23 cellular contexts compared by ENCODE assay signal in genomic region chr7:75629042-75629441, GRCh38.
DNase-seq lines count a peak whose midpoint lies in the region; ATAC-seq, FAIRE-seq and TF ChIP-seq lines count a peak whose summit lies in the region.
"Had no signal": no experiment of that assay in that cellular context is flagged by ENCODE, and none has a peak within 500 bp of the region (broad histone marks: within the 10 kb centered on the region; RNA-seq: fewer than 3 reads in every experiment).

No MANE protein-coding gene starts in this region.

- POLR2A ChIA-PET in PC-9 (lab: Charles Lee; ENCODE audit: unreplicated experiment): no interaction called here
- POLR2A ChIA-PET in activated CD4-positive, alpha-beta memory T cell treated with anti-CD3 and anti-CD28 coated beads for 36 hours (lab: Charles Lee): no interaction called here

- H3K27me3 Mint-ChIP-seq in GM23338 (ENCODE audit: insufficient read depth, low read depth, poor library complexity): peaks cover 5% of the 10 kb centered on the region
- no peaks in the 10 kb centered on the region for H3K27me3 Mint-ChIP-seq in activated CD4-positive, alpha-beta memory T cell treated with anti-CD3 and anti-CD28 coated beads for 36 hours
- H3K27me3 Mint-ChIP-seq: CD4-positive, alpha-beta memory T cell had no signal

- peaks cover 86% of the 10 kb centered on the region for H3K36me3 Mint-ChIP-seq in GM23338 (ENCODE audit: low read depth)
- peaks cover 6% of the 10 kb centered on the region for H3K36me3 Mint-ChIP-seq in activated CD4-positive, alpha-beta memory T cell treated with anti-CD3 and anti-CD28 coated beads for 36 hours

- BruUV-seq in PC-9 (replicated peaks; lab: Mats Ljungman, UMichigan): no TSS peak

- peaks cover 22% of the 10 kb centered on the region for H3K9me3 ChIP-seq in BLaER1
- H3K9me3 ChIP-seq in lower lobe of right lung: peaks cover 7% of the 10 kb centered on the region
- H3K9me3 ChIP-seq in PC-9 (ENCODE audit: insufficient read depth, low read depth): peaks cover 5% of the 10 kb centered on the region; the same call in 1 of the 2 replicates
- H3K9me3 ChIP-seq in pancreas: no peaks in the 10 kb centered on the region
- H3K9me3 ChIP-seq: Caco-2 had no signal

- H3K9ac ChIP-seq in BLaER1: no peak overlapping the region

- TF ChIP-seq CTCF in GM23338 (conservative IDR thresholded peaks at IDR 0.05; ENCODE audit: low read depth in 2 of 2) (no peak), lower lobe of right lung (IDR thresholded peaks at IDR 0.05) (no peak), omental fat pad (IDR thresholded peaks at IDR 0.05) (no peak), PC-9 (conservative IDR thresholded peaks at IDR 0.05) (no peak), pancreas (IDR thresholded peaks at IDR 0.05) (no peak)

- ATAC-seq in GM23338: no peak
- peak; percentile 62 to 68 for ATAC-seq in lower lobe of right lung
- peak; percentile 80 for ATAC-seq in omental fat pad (ENCODE audit: low FRiP score)
- ATAC-seq in pancreas: no peak

- no peak for FAIRE-seq in pancreas (lab: Jason Lieb, UNC)
- FAIRE-seq: RCC 7860 had no signal

- H3K4me1 Mint-ChIP-seq in GM23338: peaks cover 19% of the 10 kb centered on the region
- no peaks in the 10 kb centered on the region for H3K4me1 Mint-ChIP-seq in activated CD4-positive, alpha-beta memory T cell treated with anti-CD3 and anti-CD28 coated beads for 36 hours (ENCODE audit: low read depth)
- H3K4me1 Mint-ChIP-seq: CD4-positive, alpha-beta memory T cell had no signal

- no peak overlapping the region for H3K27ac Mint-ChIP-seq in GM23338
- no peak overlapping the region for H3K27ac Mint-ChIP-seq in activated CD4-positive, alpha-beta memory T cell treated with anti-CD3 and anti-CD28 coated beads for 36 hours
- H3K27ac Mint-ChIP-seq: CD4-positive, alpha-beta memory T cell; H9 had no signal

- H3K9me2 ChIP-seq in GM23338 (ENCODE audit: insufficient read depth) (no peaks in the 10 kb centered on the region; the same call in 1 of the 2 replicates), PC-9 (ENCODE audit: insufficient read depth) (no peaks in the 10 kb centered on the region; the same call in 1 of the 2 replicates)

- peaks cover 26% of the 10 kb centered on the region for H3K4me1 ChIP-seq in BLaER1
- peaks cover 12% of the 10 kb centered on the region for H3K4me1 ChIP-seq in GM23338 (ENCODE audit: insufficient read depth)
- peaks cover 11% of the 10 kb centered on the region for H3K4me1 ChIP-seq in lower lobe of right lung
- H3K4me1 ChIP-seq in PC-9 (replicated peaks; ENCODE audit: insufficient read depth): no peaks in the 10 kb centered on the region
- no peaks in the 10 kb centered on the region for H3K4me1 ChIP-seq in pancreas
- H3K4me1 ChIP-seq: Caco-2 had no signal

- CTCF ChIA-PET in PC-9 (lab: Charles Lee): no interaction called here
- CTCF ChIA-PET in activated CD4-positive, alpha-beta memory T cell treated with anti-CD3 and anti-CD28 coated beads for 36 hours (lab: Charles Lee): no interaction called here

- H3K9me3 Mint-ChIP-seq in GM23338: peaks cover 17% of the 10 kb centered on the region
- peaks cover 28% of the 10 kb centered on the region for H3K9me3 Mint-ChIP-seq in activated CD4-positive, alpha-beta memory T cell treated with anti-CD3 and anti-CD28 coated beads for 36 hours

- no peak overlapping the region for H3K4me3 Mint-ChIP-seq in GM23338
- H3K4me3 Mint-ChIP-seq in activated CD4-positive, alpha-beta memory T cell treated with anti-CD3 and anti-CD28 coated beads for 36 hours: no peak overlapping the region
- H3K4me3 Mint-ChIP-seq: CD4-positive, alpha-beta memory T cell; H9 had no signal

- H2AFZ ChIP-seq in GM23338: no peak overlapping the region
- H2AFZ ChIP-seq in PC-9: no peak overlapping the region

- no peak overlapping the region for H3K27ac ChIP-seq in BLaER1
- H3K27ac ChIP-seq in GM23338 (ENCODE audit: low read depth): 0 out of 2 replicates have a peak overlapping the region, but pooled peaks have one; percentile 14
- H3K27ac ChIP-seq in lower lobe of right lung: no peak overlapping the region
- no peak overlapping the region for H3K27ac ChIP-seq in PC-9
- H3K27ac ChIP-seq in pancreas: no peak overlapping the region
- H3K27ac ChIP-seq: HL-60 had no signal

- H3F3A ChIP-seq in GM23338 (replicated peaks; ENCODE audit: low read depth): 0 out of 2 replicates have a peak, but pooled peaks cover 3% of the 10 kb centered on the region
- no peaks in the 10 kb centered on the region for H3F3A ChIP-seq in PC-9 (ENCODE audit: insufficient read depth, low read depth)

- DNase-seq in GM23338 (ENCODE audit: low spot score) (no peak), lower lobe of right lung (no peak), omental fat pad (ENCODE audit: low spot score) (no peak), SHP77 (lab: John Stamatoyannopoulos, UW) (no peak), PC-9 (no peak), pancreas (no peak)
- DNase-seq in activated CD4-positive, alpha-beta memory T cell treated with anti-CD3 and anti-CD28 coated beads for 36 hours: no peak
- DNase-seq: Caco-2; CD4-positive, alpha-beta memory T cell; DMS 273 treated with DMSO at 0.1 percent for 48 hours; DMS79 treated with DMSO at 0.1 percent for 48 hours; H9; KBM-7; MM.1S; NCI-H1048; NCI-H1417 treated with DMSO at 0.1 percent for 48 hours; NCI-H187; NCI-H446; NCI-H526; SHP77 treated with DMSO at 0.1 percent for 48 hours had no signal

- 94 to 97% methylated on average over 8 of the region's 8 CpGs for WGBS in pancreas, 2 donors

- H3K4me2 ChIP-seq in BLaER1 (peak overlapping the region; percentile 39), GM23338 (no peak overlapping the region), PC-9 (no peak overlapping the region)

- H3K79me2 ChIP-seq in GM23338 (replicated peaks; ENCODE audit: insufficient read depth) (peaks cover 93% of the 10 kb centered on the region), PC-9 (ENCODE audit: low read depth) (no peaks in the 10 kb centered on the region)

- H4K20me1 ChIP-seq in BLaER1 (peaks cover 13% of the 10 kb centered on the region; the same call in 1 of the 2 replicates), GM23338 (replicated peaks; ENCODE audit: insufficient read depth) (peaks cover 51% of the 10 kb centered on the region), PC-9 (ENCODE audit: insufficient read depth) (no peaks in the 10 kb centered on the region)

- intact Hi-C loops in lower lobe of right lung (cut with DNase I): no loop called here
- intact Hi-C loops in PC-9 (cut with micrococcal nuclease; ENCODE audit: unreplicated experiment): no loop called here
- intact Hi-C loops in pancreas (cut with DNase I): no loop called here
- intact Hi-C loops in activated CD4-positive, alpha-beta memory T cell treated with anti-CD3 and anti-CD28 coated beads for 36 hours (cut with micrococcal nuclease): no loop called here

- no peaks in the 10 kb centered on the region for H3K27me3 ChIP-seq in BLaER1
- H3K27me3 ChIP-seq in GM23338 (ENCODE audit: insufficient read depth): no peaks in the 10 kb centered on the region
- no peaks in the 10 kb centered on the region for H3K27me3 ChIP-seq in lower lobe of right lung (ENCODE audit: low read depth)
- no peaks in the 10 kb centered on the region for H3K27me3 ChIP-seq in PC-9 (ENCODE audit: insufficient read depth, low read depth)
- H3K27me3 ChIP-seq in pancreas: no peaks in the 10 kb centered on the region

- H3K36me3 ChIP-seq in BLaER1 (peaks cover 14% of the 10 kb centered on the region), GM23338 (ENCODE audit: insufficient read depth) (peaks cover 6% of the 10 kb centered on the region), lower lobe of right lung (no peaks in the 10 kb centered on the region), PC-9 (ENCODE audit: low read depth) (0 out of 2 replicates have a peak, but pooled peaks cover 3% of the 10 kb centered on the region), pancreas (no peaks in the 10 kb centered on the region)

- H3K4me3 ChIP-seq in BLaER1 (no peak overlapping the region), GM23338 (no peak overlapping the region), lower lobe of right lung (no peak overlapping the region), PC-9 (no peak overlapping the region), pancreas (no peak overlapping the region)

Comparison
In these comparisons a context has a peak if more than half of its experiments do, and no peak if none do; other contexts are left out.
1. ATAC-seq: peak in lower lobe of right lung (2 of 2) and omental fat pad (single experiment); none in GM23338 (single experiment) and pancreas (0 of 4).